10 cellular contexts compared by ENCODE assay signal in the genomic region with DNA sequence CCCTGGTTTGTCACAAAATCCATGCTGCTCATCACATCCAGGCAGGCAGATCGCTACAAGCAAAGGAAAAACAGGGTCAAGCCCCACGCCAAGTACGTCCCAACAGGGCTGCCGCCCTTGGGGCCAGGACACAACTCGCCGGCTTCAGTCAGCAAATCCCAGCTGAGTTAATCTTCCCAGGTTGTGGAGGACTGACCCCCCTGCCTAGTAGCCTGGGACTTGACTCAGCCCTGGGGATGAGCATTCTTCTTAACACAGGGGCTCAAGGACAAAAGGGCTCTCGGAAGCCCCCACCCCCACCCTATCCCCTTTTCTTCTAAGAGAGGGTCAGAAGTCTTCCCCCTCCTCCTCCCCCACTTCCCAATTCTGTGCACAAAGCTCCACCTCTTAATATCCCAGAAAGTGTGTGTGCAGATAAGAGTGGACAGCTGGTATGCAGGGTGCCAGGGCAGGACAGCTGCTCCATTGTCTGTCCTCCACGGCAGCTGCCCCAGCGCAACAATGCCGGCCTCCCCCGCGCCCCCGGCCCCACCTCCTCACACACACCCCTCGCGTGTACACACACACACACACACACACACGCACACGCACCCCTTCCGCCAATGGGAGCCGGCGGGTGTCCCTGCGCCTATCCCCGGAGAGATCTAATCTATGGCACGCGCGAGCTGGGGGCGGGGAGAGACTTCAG. TPM values are rescaled to one million over a fixed set of nuclear protein-coding genes. Genes with fewer than 3 reads are reported as not detected.
DNase-seq lines count a peak whose midpoint lies in the region; ATAC-seq and TF ChIP-seq lines count a peak whose summit lies in the region.
"Had no signal": no experiment of that assay in that cellular context is flagged by ENCODE, and none has a peak within 500 bp of the region (broad histone marks: within the 10 kb centered on the region; RNA-seq: fewer than 3 reads in every experiment).

No MANE protein-coding gene starts in this region.

- no peak for TF ChIP-seq CTCF in RWPE1 (conservative IDR thresholded peaks at IDR 0.05; ENCODE audit: low read depth)

- ATAC-seq in Right ventricle myocardium superior (ENCODE audit: poor library complexity): peak; percentile 30
- no peak for ATAC-seq in HG03469 (IDR thresholded peaks at IDR 0.05; ENCODE audit: unreplicated experiment)
- no peak for ATAC-seq in GM21529 (IDR thresholded peaks at IDR 0.05; ENCODE audit: unreplicated experiment)

- POLR2A ChIA-PET in RWPE1 (lab: Yijun Ruan, JAX; ENCODE audit: low non-redundant PET): no interaction called here

- DNase-seq in EH (ENCODE audit: low read depth) (peak; percentile 40), RWPE1 (ENCODE audit: low spot score) (no peak), Right ventricle myocardium superior (peak; percentile 74), pons (ENCODE audit: low spot score) (peak; percentile 59), SW480 (ENCODE audit: low spot score) (no peak), kidney tubule cell (ENCODE audit: low spot score) (no peak)
- DNase-seq: DMS79 had no signal

- CTCF ChIA-PET in RWPE1 (lab: Yijun Ruan, JAX): no interaction called here

- peak overlapping the region; percentile 38 for H3K27ac ChIP-seq in RWPE1
- H3K27ac ChIP-seq: neutrophil had no signal

- intact Hi-C loops in Right ventricle myocardium superior (cut with DNase I): loop anchor here (5.0 to 10.0 kb wide), 2 partner anchors 152 to 239 kb away; no protein-coding TSS in a partner anchor

RNA-seq across cellular contexts. Expression of gene DLL1, which starts 4.5 kb away (rescaled TPM):
- total RNA-seq in Right ventricle myocardium superior: 18.6 TPM

RNA-seq across cellular contexts. Expression of gene FAM120B, which starts 20.2 kb away (rescaled TPM):
- total RNA-seq in Right ventricle myocardium superior: 16.5 TPM

Comparison
In these comparisons a context has a peak if more than half of its experiments do, and no peak if none do; other contexts are left out.
1. DNase-seq: peak in EH (single experiment), Right ventricle myocardium superior (single experiment) and pons (single experiment); none in RWPE1 (single experiment), SW480 (single experiment) and kidney tubule cell (single experiment).